1 cellular context compared by ENCODE assay signal in the genomic region with DNA sequence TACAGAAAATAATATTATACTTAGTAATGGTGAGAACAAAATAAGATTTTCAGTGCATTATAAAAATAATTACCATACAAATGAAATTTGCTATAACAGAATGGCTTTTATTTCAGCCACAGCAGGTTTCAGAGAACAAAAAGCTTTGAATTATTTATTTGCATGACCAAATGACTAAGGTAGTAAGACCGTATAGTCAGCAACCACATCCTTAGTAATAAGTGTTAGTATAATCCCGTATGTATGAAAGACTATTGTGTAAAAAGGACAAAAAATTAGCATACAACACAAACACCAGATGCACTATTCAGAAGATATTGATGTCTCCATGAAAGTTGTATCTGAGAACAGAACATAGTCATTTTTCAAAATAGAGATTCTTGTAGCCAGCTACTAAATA.
TF ChIP-seq lines count a peak whose summit lies in the region.

No MANE protein-coding gene starts in this region.

TF ChIP-seq in HCT116, 20 proteins besides CTCF, POLR2A, EP300 and RAD21 (continued from another document):
- TF ChIP-seq, protein P1, sequence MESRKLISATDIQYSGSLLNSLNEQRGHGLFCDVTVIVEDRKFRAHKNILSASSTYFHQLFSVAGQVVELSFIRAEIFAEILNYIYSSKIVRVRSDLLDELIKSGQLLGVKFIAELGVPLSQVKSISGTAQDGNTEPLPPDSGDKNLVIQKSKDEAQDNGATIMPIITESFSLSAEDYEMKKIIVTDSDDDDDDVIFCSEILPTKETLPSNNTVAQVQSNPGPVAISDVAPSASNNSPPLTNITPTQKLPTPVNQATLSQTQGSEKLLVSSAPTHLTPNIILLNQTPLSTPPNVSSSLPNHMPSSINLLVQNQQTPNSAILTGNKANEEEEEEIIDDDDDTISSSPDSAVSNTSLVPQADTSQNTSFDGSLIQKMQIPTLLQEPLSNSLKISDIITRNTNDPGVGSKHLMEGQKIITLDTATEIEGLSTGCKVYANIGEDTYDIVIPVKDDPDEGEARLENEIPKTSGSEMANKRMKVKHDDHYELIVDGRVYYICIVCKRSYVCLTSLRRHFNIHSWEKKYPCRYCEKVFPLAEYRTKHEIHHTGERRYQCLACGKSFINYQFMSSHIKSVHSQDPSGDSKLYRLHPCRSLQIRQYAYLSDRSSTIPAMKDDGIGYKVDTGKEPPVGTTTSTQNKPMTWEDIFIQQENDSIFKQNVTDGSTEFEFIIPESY (IDR thresholded peaks at IDR 0.05; ENCODE audit: extremely low read depth, insufficient replicate concordance, low read length) = no peak
- TF ChIP-seq EGR1 (IDR thresholded peaks at IDR 0.05; ENCODE audit: low read depth) (no peak), TCF7L2 (IDR thresholded peaks at IDR 0.05; ENCODE audit: borderline replicate concordance, extremely low read depth, insufficient read depth, insufficient read length) (no peak), FOSL1 (IDR thresholded peaks at IDR 0.05; ENCODE audit: low read depth) (no peak), EZH2phosphoT487 (IDR thresholded peaks at IDR 0.05; ENCODE audit: borderline replicate concordance) (no peak), POLR2AphosphoS5 (IDR thresholded peaks at IDR 0.05; ENCODE audit: low read depth, low read length) (no peak), ZNF274 (IDR thresholded peaks at IDR 0.05; ENCODE audit: low read depth, low read length) (no peak), JUND (IDR thresholded peaks at IDR 0.05) (no peak)
- TF ChIP-seq, protein P2, sequence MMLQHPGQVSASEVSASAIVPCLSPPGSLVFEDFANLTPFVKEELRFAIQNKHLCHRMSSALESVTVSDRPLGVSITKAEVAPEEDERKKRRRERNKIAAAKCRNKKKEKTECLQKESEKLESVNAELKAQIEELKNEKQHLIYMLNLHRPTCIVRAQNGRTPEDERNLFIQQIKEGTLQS (IDR thresholded peaks at IDR 0.05) = no peak
